Comparison of ENCODE assay signal across 7 cellular contexts in genomic region chr3:30604566-30604965, GRCh38. TPM values are rescaled to one million over a fixed set of nuclear protein-coding genes. Genes with fewer than 3 reads are reported as not detected.
DNase-seq lines count a peak whose midpoint lies in the region; ATAC-seq and TF ChIP-seq lines count a peak whose summit lies in the region.

No MANE protein-coding gene starts in this region.

- no TSS peak for BruUV-seq in Panc1 (replicated peaks; lab: Mats Ljungman, UMichigan)

- CTCF ChIA-PET in Panc1 (lab: Charles Lee) = no interaction called here

- H3K4me1 ChIP-seq in Panc1 (ENCODE audit: control insufficient read depth, insufficient read depth, low read length) = peaks cover 15% of the 10 kb centered on the region; the same call in 1 of the 2 replicates

- H3K9me3 ChIP-seq in Panc1 (ENCODE audit: control insufficient read depth, insufficient read depth, low read depth, low read length) = no peaks in the 10 kb centered on the region

- no peaks in the 10 kb centered on the region; the same call in 1 of the 2 replicates for H3K36me3 ChIP-seq in Panc1 (ENCODE audit: control insufficient read depth, insufficient read depth, low read length)

- peaks cover 45% of the 10 kb centered on the region for H3K4me1 Mint-ChIP-seq in HFFc6 (ENCODE audit: low read depth)
- peaks cover 66% of the 10 kb centered on the region for H3K4me1 Mint-ChIP-seq in stimulated activated memory B cell treated with anti-CD40 and anti-IgM and Interleukin-4, amounts not matched to agents 10 μg/mL and 1 μg/mL and 100 μg/mL, for 72 hours

- in situ Hi-C loops in Panc1 (cut with HindIII; ENCODE audit: low pct_unique_long_range_greater_than_20kb, low sequenced_read_pairs) = no loop called here

- peaks cover 6% of the 10 kb centered on the region; the same call in 1 of the 2 replicates for H3K9me3 Mint-ChIP-seq in HFFc6
- no peaks in the 10 kb centered on the region for H3K9me3 Mint-ChIP-seq in stimulated activated memory B cell treated with anti-CD40 and anti-IgM and Interleukin-4, amounts not matched to agents 10 μg/mL and 1 μg/mL and 100 μg/mL, for 72 hours

- no peaks in the 10 kb centered on the region for H3K27me3 ChIP-seq in Panc1 (ENCODE audit: control insufficient read depth, insufficient read depth, low read length)

- peak overlapping the region; percentile 82 for H3K27ac ChIP-seq in Panc1 (ENCODE audit: low read length)

- no peak for TF ChIP-seq CTCF in HFFc6 (IDR thresholded peaks at IDR 0.05)
- no peak for TF ChIP-seq CTCF in Panc1 (IDR thresholded peaks at IDR 0.05)

- H3K36me3 Mint-ChIP-seq in HFFc6 (ENCODE audit: low read depth) = peaks cover 19% of the 10 kb centered on the region
- peaks cover 9% of the 10 kb centered on the region for H3K36me3 Mint-ChIP-seq in stimulated activated memory B cell treated with anti-CD40 and anti-IgM and Interleukin-4, amounts not matched to agents 10 μg/mL and 1 μg/mL and 100 μg/mL, for 72 hours

- H3K4me3 ChIP-seq in Panc1 (ENCODE audit: low read depth in 2 of 2, low read length in 2 of 2) = no peak overlapping the region

- no peak for DNase-seq in HFFc6
- no peak for DNase-seq in Panc1 (ENCODE audit: low read depth, low spot score)
- DNase-seq in dermis blood vessel endothelial cell = peak; percentile 25
- DNase-seq in ureter (ENCODE audit: low spot score) = no peak
- no peak for DNase-seq in DMS 273 (lab: John Stamatoyannopoulos, UW; ENCODE audit: unreplicated experiment)

- peak overlapping the region; percentile 13; the same call in 1 of the 2 replicates for H3K27ac Mint-ChIP-seq in HFFc6
- H3K27ac Mint-ChIP-seq in stimulated activated memory B cell treated with anti-CD40 and anti-IgM and Interleukin-4, amounts not matched to agents 10 μg/mL and 1 μg/mL and 100 μg/mL, for 72 hours = peak overlapping the region; percentile 87

- intact Hi-C loops in Panc1 (cut with micrococcal nuclease; ENCODE audit: unreplicated experiment) = loop anchor here (10.0 kb wide), 1 partner anchor 490 kb away; no protein-coding TSS in a partner anchor

- POLR2A ChIA-PET in Panc1 (lab: Charles Lee) = no interaction called here

- H3K27me3 Mint-ChIP-seq in HFFc6 (ENCODE audit: insufficient read depth) = peaks cover 3% of the 10 kb centered on the region; the same call in 1 of the 2 replicates
- no peaks in the 10 kb centered on the region for H3K27me3 Mint-ChIP-seq in stimulated activated memory B cell treated with anti-CD40 and anti-IgM and Interleukin-4, amounts not matched to agents 10 μg/mL and 1 μg/mL and 100 μg/mL, for 72 hours

- ATAC-seq in Panc1 = no peak
- no peak for ATAC-seq in stimulated activated memory B cell treated with anti-CD40 and anti-IgM and Interleukin-4, amounts not matched to agents 10 μg/mL and 1 μg/mL and 100 μg/mL, for 72 hours
- no peak for ATAC-seq in GM21367 (IDR thresholded peaks at IDR 0.05; ENCODE audit: unreplicated experiment)

- H3K4me3 Mint-ChIP-seq in HFFc6 = peak overlapping the region; percentile 10; the same call in 1 of the 2 replicates
- peak overlapping the region; percentile 65 for H3K4me3 Mint-ChIP-seq in stimulated activated memory B cell treated with anti-CD40 and anti-IgM and Interleukin-4, amounts not matched to agents 10 μg/mL and 1 μg/mL and 100 μg/mL, for 72 hours

RNA-seq across cellular contexts. Expression of gene TGFBR2, which starts 1.8 kb away (rescaled TPM):
- 100 to 1,000 TPM in 4 of 6 experiments, 10 to 100 TPM in 2; 78.5 to 135 (median 118) TPM for total RNA-seq in HFFc6 (2021; fragmentation: NEBNext Ultra II Directional; extraction: Animal tissue kit (Norgen Biotek cat#: 25700))
- total RNA-seq in Panc1 (2021; ENCODE audit: unreplicated experiment) (45.9 TPM), dermis blood vessel endothelial cell (632 and 715 TPM in 2 replicates), ureter (177 TPM)
- polyA plus RNA-seq in Panc1 (2012; ENCODE audit: insufficient read length) = 38.8 TPM
